In genomic region chr1:26580116-26580515, GRCh38 we compare ENCODE assay signal across 17 cellular contexts. TPM values are rescaled to one million over a fixed set of nuclear protein-coding genes. Genes with fewer than 3 reads are reported as not detected.
DNase-seq lines count a peak whose midpoint lies in the region; ATAC-seq and TF ChIP-seq lines count a peak whose summit lies in the region.
"Had no signal": no experiment of that assay in that cellular context is flagged by ENCODE, and none has a peak within 500 bp of the region (broad histone marks: within the 10 kb centered on the region; RNA-seq: fewer than 3 reads in every experiment).

No MANE protein-coding gene starts in this region.

- H3K9me3 Mint-ChIP-seq in activated CD4-positive, alpha-beta memory T cell treated with anti-CD3 and anti-CD28 coated beads for 36 hours, result no peaks in the 10 kb centered on the region
- no peaks in the 10 kb centered on the region for H3K9me3 Mint-ChIP-seq in activated CD4-positive, alpha-beta memory T cell treated with anti-CD3 and anti-CD28 coated beads, Interleukin-2, amount 10 ng/mL, durations not matched to agents 7 days and 5 days
- H3K9me3 Mint-ChIP-seq in activated naive CD8-positive, alpha-beta T cell treated with anti-CD3 and anti-CD28 coated beads, Interleukin-2, amount 50 U/mL, for 24 hours, result no peaks in the 10 kb centered on the region
- no peaks in the 10 kb centered on the region for H3K9me3 Mint-ChIP-seq in type B pancreatic cell
- H3K9me3 Mint-ChIP-seq: CD14-positive monocyte had no signal

- H3K36me3 Mint-ChIP-seq in activated CD4-positive, alpha-beta memory T cell treated with anti-CD3 and anti-CD28 coated beads for 36 hours, result peaks cover 2% of the 10 kb centered on the region
- H3K36me3 Mint-ChIP-seq in activated CD4-positive, alpha-beta memory T cell treated with anti-CD3 and anti-CD28 coated beads, Interleukin-2, amount 10 ng/mL, durations not matched to agents 7 days and 5 days (ENCODE audit: low read depth), result peaks cover 11% of the 10 kb centered on the region
- H3K36me3 Mint-ChIP-seq in activated naive CD8-positive, alpha-beta T cell treated with anti-CD3 and anti-CD28 coated beads, Interleukin-2, amount 50 U/mL, for 24 hours (ENCODE audit: low read depth), result peaks cover 13% of the 10 kb centered on the region
- H3K36me3 Mint-ChIP-seq in type B pancreatic cell, result no peaks in the 10 kb centered on the region

- CTCF ChIA-PET in activated CD4-positive, alpha-beta memory T cell treated with anti-CD3 and anti-CD28 coated beads for 36 hours (lab: Charles Lee), result interaction anchor here (0.9 to 5.1 kb wide), 3 partner anchors 41 to 209 kb away, joined by 3 to 65 read pairs (median 22); partner anchors contain the start of gene PIGV
- CTCF ChIA-PET in activated CD4-positive, alpha-beta memory T cell treated with anti-CD3 and anti-CD28 coated beads, Interleukin-2, amount 10 ng/mL, durations not matched to agents 7 days and 5 days (lab: Charles Lee), result interaction anchor here (1.1 kb wide), 1 partner anchor 80 kb away, joined by 4 read pairs; no protein-coding TSS in a partner anchor

- peak; percentile 49 for DNase-seq in activated CD4-positive, alpha-beta memory T cell treated with anti-CD3 and anti-CD28 coated beads for 36 hours
- no peak for DNase-seq in activated CD4-positive, alpha-beta memory T cell treated with anti-CD3 and anti-CD28 coated beads, Interleukin-2, amount 10 ng/mL, durations not matched to agents 7 days and 5 days
- DNase-seq in stimulated activated CD4-positive, alpha-beta T cell treated with anti-CD3 and anti-CD28 coated beads, Interleukin-1b, Interleukin-23, amount 100 ng/mL, for 48 hours, result peak; percentile 53
- no peak for DNase-seq in stimulated activated CD4-positive, alpha-beta T cell treated with anti-CD3 and anti-CD28 coated beads, Interleukin-4, amount 100 ng/mL, for 4 hours
- peak; percentile 54 for DNase-seq in activated naive CD8-positive, alpha-beta T cell treated with anti-CD3 and anti-CD28 coated beads, Interleukin-2, amount 50 U/mL, for 24 hours
- no peak for DNase-seq in type B pancreatic cell (ENCODE audit: extremely low spot score, unreplicated experiment)
- DNase-seq: COR-L47; DMS53; H7; KG1; NCI-H1092; NCI-H187; NCI-H69; NK-92 treated with Interleukin-12 subunit alpha and Interleukin-12 subunit beta, amount 100 ng/mL, for 24 hours; OCI-M1 had no signal

- POLR2A ChIA-PET in activated CD4-positive, alpha-beta memory T cell treated with anti-CD3 and anti-CD28 coated beads for 36 hours (lab: Charles Lee), result interaction anchor here (1.0 to 1.6 kb wide), 5 partner anchors 24 to 207 kb away, joined by 3 to 8 read pairs (median 4); partner anchors contain the start of genes HMGN2 and PIGV
- POLR2A ChIA-PET in activated CD4-positive, alpha-beta memory T cell treated with anti-CD3 and anti-CD28 coated beads, Interleukin-2, amount 10 ng/mL, durations not matched to agents 7 days and 5 days (lab: Charles Lee), result no interaction called here

- peaks cover 61% of the 10 kb centered on the region for H3K4me1 Mint-ChIP-seq in activated CD4-positive, alpha-beta memory T cell treated with anti-CD3 and anti-CD28 coated beads for 36 hours (ENCODE audit: low read depth)
- H3K4me1 Mint-ChIP-seq in activated CD4-positive, alpha-beta memory T cell treated with anti-CD3 and anti-CD28 coated beads, Interleukin-2, amount 10 ng/mL, durations not matched to agents 7 days and 5 days, result peaks cover 46% of the 10 kb centered on the region
- H3K4me1 Mint-ChIP-seq in activated naive CD8-positive, alpha-beta T cell treated with anti-CD3 and anti-CD28 coated beads, Interleukin-2, amount 50 U/mL, for 24 hours, result peaks cover 87% of the 10 kb centered on the region
- H3K4me1 Mint-ChIP-seq in type B pancreatic cell (ENCODE audit: unreplicated experiment), result peaks cover 3% of the 10 kb centered on the region

- intact Hi-C loops in activated CD4-positive, alpha-beta memory T cell treated with anti-CD3 and anti-CD28 coated beads for 36 hours (cut with micrococcal nuclease), result loop anchor here (1.0 to 5.0 kb wide), 5 partner anchors 79 to 287 kb away; no protein-coding TSS in a partner anchor

- no peak overlapping the region for H3K4me3 Mint-ChIP-seq in activated CD4-positive, alpha-beta memory T cell treated with anti-CD3 and anti-CD28 coated beads for 36 hours
- H3K4me3 Mint-ChIP-seq in activated CD4-positive, alpha-beta memory T cell treated with anti-CD3 and anti-CD28 coated beads, Interleukin-2, amount 10 ng/mL, durations not matched to agents 7 days and 5 days, result no peak overlapping the region
- peak overlapping the region; percentile 42 for H3K4me3 Mint-ChIP-seq in activated naive CD8-positive, alpha-beta T cell treated with anti-CD3 and anti-CD28 coated beads, Interleukin-2, amount 50 U/mL, for 24 hours
- H3K4me3 Mint-ChIP-seq in type B pancreatic cell, result no peak overlapping the region
- H3K4me3 Mint-ChIP-seq: CD14-positive monocyte had no signal

- peak overlapping the region; percentile 73 for H3K27ac Mint-ChIP-seq in activated CD4-positive, alpha-beta memory T cell treated with anti-CD3 and anti-CD28 coated beads for 36 hours
- H3K27ac Mint-ChIP-seq in activated CD4-positive, alpha-beta memory T cell treated with anti-CD3 and anti-CD28 coated beads, Interleukin-2, amount 10 ng/mL, durations not matched to agents 7 days and 5 days, result no peak overlapping the region
- peak overlapping the region; percentile 94 for H3K27ac Mint-ChIP-seq in activated naive CD8-positive, alpha-beta T cell treated with anti-CD3 and anti-CD28 coated beads, Interleukin-2, amount 50 U/mL, for 24 hours
- H3K27ac Mint-ChIP-seq in type B pancreatic cell, result no peak overlapping the region

- peak; percentile 41 for ATAC-seq in activated naive CD8-positive, alpha-beta T cell treated with anti-CD3 and anti-CD28 coated beads, Interleukin-2, amount 50 U/mL, for 24 hours
- ATAC-seq in GM21529 (IDR thresholded peaks at IDR 0.05; ENCODE audit: unreplicated experiment), result no peak

- no peak for TF ChIP-seq CTCF in type B pancreatic cell (conservative IDR thresholded peaks at IDR 0.05)

- no peaks in the 10 kb centered on the region for H3K27me3 Mint-ChIP-seq in activated CD4-positive, alpha-beta memory T cell treated with anti-CD3 and anti-CD28 coated beads for 36 hours
- no peaks in the 10 kb centered on the region for H3K27me3 Mint-ChIP-seq in activated CD4-positive, alpha-beta memory T cell treated with anti-CD3 and anti-CD28 coated beads, Interleukin-2, amount 10 ng/mL, durations not matched to agents 7 days and 5 days
- peaks cover 1% of the 10 kb centered on the region for H3K27me3 Mint-ChIP-seq in activated naive CD8-positive, alpha-beta T cell treated with anti-CD3 and anti-CD28 coated beads, Interleukin-2, amount 50 U/mL, for 24 hours
- H3K27me3 Mint-ChIP-seq in type B pancreatic cell, result peaks cover 4% of the 10 kb centered on the region

RNA-seq across cellular contexts. Expression of gene RPS6KA1, which starts 50.6 kb away (rescaled TPM):
- 100 to 1,000 TPM; 109 to 112 TPM for total RNA-seq in activated CD4-positive, alpha-beta memory T cell treated with anti-CD3 and anti-CD28 coated beads for 36 hours
- 100 to 1,000 TPM; 170 to 175 TPM for total RNA-seq in activated CD4-positive, alpha-beta memory T cell treated with anti-CD3 and anti-CD28 coated beads, Interleukin-2, amount 10 ng/mL, durations not matched to agents 7 days and 5 days
- total RNA-seq in type B pancreatic cell (ENCODE audit: low replicate concordance), result 27.7 and 31.8 TPM in 2 replicates

Comparison
In these comparisons a context has a peak if more than half of its experiments do, and no peak if none do; other contexts are left out.
1. DNase-seq: peak in activated CD4-positive, alpha-beta memory T cell treated with anti-CD3 and anti-CD28 coated beads for 36 hours (single experiment), stimulated activated CD4-positive, alpha-beta T cell treated with anti-CD3 and anti-CD28 coated beads, Interleukin-1b, Interleukin-23, amount 100 ng/mL, for 48 hours (single experiment) and activated naive CD8-positive, alpha-beta T cell treated with anti-CD3 and anti-CD28 coated beads, Interleukin-2, amount 50 U/mL, for 24 hours (single experiment); none in activated CD4-positive, alpha-beta memory T cell treated with anti-CD3 and anti-CD28 coated beads, Interleukin-2, amount 10 ng/mL, durations not matched to agents 7 days and 5 days (single experiment), stimulated activated CD4-positive, alpha-beta T cell treated with anti-CD3 and anti-CD28 coated beads, Interleukin-4, amount 100 ng/mL, for 4 hours (0 of 2) and type B pancreatic cell (single experiment).
2. H3K27ac Mint-ChIP-seq: peak in activated CD4-positive, alpha-beta memory T cell treated with anti-CD3 and anti-CD28 coated beads for 36 hours (single experiment) and activated naive CD8-positive, alpha-beta T cell treated with anti-CD3 and anti-CD28 coated beads, Interleukin-2, amount 50 U/mL, for 24 hours (single experiment); none in activated CD4-positive, alpha-beta memory T cell treated with anti-CD3 and anti-CD28 coated beads, Interleukin-2, amount 10 ng/mL, durations not matched to agents 7 days and 5 days (single experiment) and type B pancreatic cell (single experiment).